26 cellular contexts compared by ENCODE assay signal in the genomic region with DNA sequence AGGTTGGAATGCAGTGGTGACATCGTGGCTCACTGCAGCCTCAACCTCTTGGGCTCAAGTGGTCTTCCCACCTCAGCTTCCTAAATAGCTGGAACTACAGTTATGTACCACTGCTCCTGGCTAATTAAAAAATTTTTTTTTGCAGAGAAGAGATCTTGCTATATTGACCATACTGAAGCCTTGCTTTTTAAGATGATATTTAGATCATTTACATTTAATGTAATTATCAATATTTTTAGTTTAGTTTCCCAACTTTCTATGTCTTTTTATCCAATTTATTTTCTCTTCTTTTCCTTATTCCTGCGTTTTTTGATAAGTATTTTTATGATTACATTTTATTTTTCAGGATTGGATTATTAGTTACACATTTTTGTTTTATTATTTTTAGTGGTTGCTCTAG.
"Had no signal": no experiment of that assay in that cellular context is flagged by ENCODE, and none has a peak within 500 bp of the region (broad histone marks: within the 10 kb centered on the region; RNA-seq: fewer than 3 reads in every experiment).

No MANE protein-coding gene starts in this region.

- H3K27ac ChIP-seq: colonic mucosa, coronary artery, dorsolateral prefrontal cortex, epithelial cell of prostate, esophagus muscularis mucosa, esophagus squamous epithelium, foreskin keratinocyte, gastrocnemius medialis, gastroesophageal sphincter, heart left ventricle, heart right ventricle had no signal

- FAIRE-seq: endothelial cell of umbilical vein had no signal

- DNase-seq: colonic mucosa; cortex of kidney; dermis blood vessel endothelial cell; dorsolateral prefrontal cortex; effector CD4-positive, alpha-beta T cell; effector CD8-positive, alpha-beta T cell; effector memory CD4-positive, alpha-beta T cell; effector memory CD8-positive, alpha-beta T cell; endodermal cell; erythroblast; esophagus squamous epithelium; foreskin fibroblast; foreskin keratinocyte; foreskin melanocyte; gastrocnemius medialis; glutamatergic neuron; head of caudate nucleus; heart left ventricle; heart right ventricle had no signal

- H3K4me3 Mint-ChIP-seq: dendritic cell treated with granulocyte-macrophage colony-stimulating factor and Interleukin-4, amounts not matched to agents 40 ng/mL and 50 ng/mL, for 4 days; effector memory CD8-positive, alpha-beta T cell; endodermal cell had no signal

- H3K27me3 ChIP-seq: colonic mucosa, dorsolateral prefrontal cortex, esophagus muscularis mucosa, esophagus squamous epithelium, gastrocnemius medialis, gastroesophageal sphincter, heart left ventricle, heart right ventricle had no signal

- H3K36me3 ChIP-seq: colonic mucosa, esophagus muscularis mucosa, esophagus squamous epithelium, gastrocnemius medialis, gastroesophageal sphincter, heart left ventricle, heart right ventricle had no signal

- H3K4me3 ChIP-seq: colonic mucosa, coronary artery, dorsolateral prefrontal cortex, esophagus muscularis mucosa, esophagus squamous epithelium, gastrocnemius medialis, gastroesophageal sphincter, heart left ventricle, heart right ventricle had no signal

- H3K27me3 Mint-ChIP-seq: dendritic cell treated with granulocyte-macrophage colony-stimulating factor and Interleukin-4, amounts not matched to agents 40 ng/mL and 50 ng/mL, for 4 days had no signal

- H3K4me1 Mint-ChIP-seq: endodermal cell had no signal

- H3K9me3 ChIP-seq: colonic mucosa had no signal

- ATAC-seq: effector memory CD8-positive, alpha-beta T cell; esophagus mucosa; foreskin keratinocyte; gastrocnemius medialis; gastroesophageal sphincter; heart left ventricle; heart right ventricle had no signal

- H3K4me1 ChIP-seq: colonic mucosa, esophagus muscularis mucosa, esophagus squamous epithelium, foreskin keratinocyte, gastrocnemius medialis, gastroesophageal sphincter, heart left ventricle, heart right ventricle had no signal

- H3K9me3 Mint-ChIP-seq: dendritic cell treated with granulocyte-macrophage colony-stimulating factor and Interleukin-4, amounts not matched to agents 40 ng/mL and 50 ng/mL, for 4 days had no signal

- H3K27ac Mint-ChIP-seq: dendritic cell treated with granulocyte-macrophage colony-stimulating factor and Interleukin-4, amounts not matched to agents 40 ng/mL and 50 ng/mL, for 4 days; effector memory CD8-positive, alpha-beta T cell; endodermal cell had no signal
